Comparison of ENCODE assay signal across 9 cellular contexts in genomic region chrX:72084114-72084513, GRCh38. TPM values are rescaled to one million over a fixed set of nuclear protein-coding genes. Genes with fewer than 3 reads are reported as not detected.
"Had no signal": no experiment of that assay in that cellular context is flagged by ENCODE, and none has a peak within 500 bp of the region (broad histone marks: within the 10 kb centered on the region; RNA-seq: fewer than 3 reads in every experiment).

No MANE protein-coding gene starts in this region.

- DNase-seq: GM23248, GOT3, H7, HFFc6, IMR-90 had no signal

- H3K27ac Mint-ChIP-seq: HFFc6 had no signal

- ATAC-seq: HCT116, K562 had no signal

- H3K9me3 Mint-ChIP-seq: HFFc6 had no signal

- H3K4me3 Mint-ChIP-seq: HFFc6 had no signal

- H2AFZ ChIP-seq: GM23248 had no signal

- H3K27ac ChIP-seq: GM23248 had no signal

- H3K9ac ChIP-seq: GM23248 had no signal

- H3K4me3 ChIP-seq: GM23248, HAP-1, K562 had no signal

- H3K36me3 ChIP-seq: HAP-1 had no signal

- H3K9me3 ChIP-seq: HAP-1 had no signal

RNA-seq across cellular contexts. Expression of gene RTL5, which starts 47.6 kb away (rescaled TPM):
- total RNA-seq: HT-29, K562 had no signal
